In genomic region chr2:152349416-152349815, GRCh38 we compare ENCODE assay signal across 24 cellular contexts. TPM values are rescaled to one million over a fixed set of nuclear protein-coding genes. Genes with fewer than 3 reads are reported as not detected.
DNase-seq lines count a peak whose midpoint lies in the region; ATAC-seq, FAIRE-seq and TF ChIP-seq lines count a peak whose summit lies in the region.
"Had no signal": no experiment of that assay in that cellular context is flagged by ENCODE, and none has a peak within 500 bp of the region (broad histone marks: within the 10 kb centered on the region; RNA-seq: fewer than 3 reads in every experiment).

No MANE protein-coding gene starts in this region.

- intact Hi-C loops in HepG2 (cut with micrococcal nuclease; ENCODE audit: unreplicated experiment) (no loop called here), right lobe of liver (cut with DNase I) (no loop called here), mammary epithelial cell (cut with micrococcal nuclease) (no loop called here)

- TF ChIP-seq EP300 in HepG2 (IDR thresholded peaks at IDR 0.05; ENCODE audit: low read depth in 2 of 2, low read length in 2 of 2) (no peak), HepG2 (CRISPR knock-in tag; IDR thresholded peaks at IDR 0.05; ENCODE audit: borderline replicate concordance) (no peak)

- 88% methylated on average over 1 of the region's 1 CpG for WGBS in HepG2 (ENCODE audit: low lambda C conversion rate)
- 69% methylated on average over 1 of the region's 1 CpG for WGBS in right lobe of liver (ENCODE audit: insufficient coverage, low coverage, low lambda C conversion rate, missing lambda C conversion rate)
- WGBS in mammary epithelial cell (ENCODE audit: low coverage, missing lambda C conversion rate) = 100% methylated on average over 1 of the region's 1 CpG

- TF ChIP-seq POLR2A in HepG2 (IDR thresholded peaks at IDR 0.05; ENCODE audit: insufficient read depth in 1 of 2, low read depth in 2 of 2, low read length in 2 of 2) = no peak
- no peak for TF ChIP-seq POLR2A in right lobe of liver (IDR thresholded peaks at IDR 0.05)

- H3K79me2 ChIP-seq in HepG2 (ENCODE audit: insufficient read depth, low read length) (peaks cover 92% of the 10 kb centered on the region), mammary epithelial cell (ENCODE audit: insufficient read depth, low read length) (peaks cover 77% of the 10 kb centered on the region)

- peak overlapping the region; percentile 92 for H3K4me2 ChIP-seq in HepG2 (ENCODE audit: low read depth, low read length)
- no peak overlapping the region for H3K4me2 ChIP-seq in mammary epithelial cell (ENCODE audit: insufficient read depth, low read depth, low read length)
- H3K4me2 ChIP-seq: A549 had no signal

- H3K4me1 ChIP-seq in HepG2 (ENCODE audit: insufficient read depth, low read length) (peaks cover 91% of the 10 kb centered on the region), right lobe of liver (no peaks in the 10 kb centered on the region), mammary epithelial cell (ENCODE audit: insufficient read depth, low read length) (peaks cover 21% of the 10 kb centered on the region)

- peaks cover 5 to 25% of the 10 kb centered on the region in 2 experiments; a peak in 3 of 5 replicates for H3K36me3 ChIP-seq in HepG2 (replicated peaks in 1 of 2; ENCODE audit: control insufficient read depth in 1 of 2, insufficient read depth in 2 of 2, low read length in 2 of 2)
- no peaks in the 10 kb centered on the region for H3K36me3 ChIP-seq in right lobe of liver
- peaks cover 3% of the 10 kb centered on the region for H3K36me3 ChIP-seq in mammary epithelial cell (ENCODE audit: insufficient read depth, low read length)

- 0 out of 2 replicates have a peak, but pooled peaks cover 3% of the 10 kb centered on the region for H4K20me1 ChIP-seq in HepG2 (ENCODE audit: insufficient read depth, low read length)
- peaks cover 15% of the 10 kb centered on the region for H4K20me1 ChIP-seq in mammary epithelial cell (ENCODE audit: insufficient read depth, low read length)

- H3K9ac ChIP-seq in HepG2 (ENCODE audit: insufficient read depth, low read depth, low read length) = peak overlapping the region; percentile 68
- no peak overlapping the region for H3K9ac ChIP-seq in mammary epithelial cell (ENCODE audit: insufficient read depth, low read length)

- TF ChIP-seq RAD21 in HepG2 (CRISPR knock-in tag; IDR thresholded peaks at IDR 0.05) = no peak

- in situ Hi-C loops in HepG2 (cut with HindIII; ENCODE audit: extremely low pct_ligation_motif_present, low pct_unique_long_range_greater_than_20kb) = no loop called here
- in situ Hi-C loops in mammary epithelial cell (cut with MboI; ENCODE audit: low sequenced_read_pairs in 2 of 2) = no loop called here

- ATAC-seq in HepG2 (no peak), right lobe of liver (no peak)
- ATAC-seq: A549, HCT116 had no signal

- H3K4me3 ChIP-seq in HepG2 (replicated peaks in 1 of 3; ENCODE audit: insufficient read depth in 1 of 3, low read depth in 2 of 3, low read length in 3 of 3) (peak overlapping the region in 2 of 3 experiments; percentile 29 to 54; a peak in 1 of 6 replicates), right lobe of liver (no peak overlapping the region), foreskin fibroblast (ENCODE audit: low read depth in 1 of 2, low read length in 2 of 2) (no peak overlapping the region), mammary epithelial cell (replicated peaks in 1 of 3; ENCODE audit: insufficient read depth in 1 of 3, low read depth in 2 of 3, low read length in 3 of 3) (no peak overlapping the region)
- H3K4me3 ChIP-seq: A549 had no signal

- POLR2A ChIA-PET in HepG2 (lab: Yijun Ruan, JAX) = interaction anchor here (1.8 kb wide), 1 partner anchor 13 kb away, joined by 8 read pairs; no protein-coding TSS in a partner anchor

- FAIRE-seq in HepG2 (lab: Jason Lieb, UNC) = no peak
- FAIRE-seq: A549, GM12891, GM18507 had no signal

- DNase-seq in HepG2 (ENCODE audit: low spot score) = no peak
- no peak for DNase-seq in right lobe of liver
- no peak for DNase-seq in foreskin fibroblast
- DNase-seq in mammary epithelial cell = no peak
- DNase-seq in NCI-H2107 treated with DMSO at 0.1 percent for 48 hours (lab: John Stamatoyannopoulos, UW; ENCODE audit: unreplicated experiment) = no peak
- DNase-seq: AML-193; CD4-positive, alpha-beta T cell; DMS 273 treated with DMSO at 0.1 percent for 48 hours; DMS53; DND-41; EL; GOT3; H7; HFFc6; IMR-90 had no signal

- BruUV-seq in HepG2 (replicated peaks; lab: Mats Ljungman, UMichigan) (no TSS peak), mammary epithelial cell (replicated peaks; lab: Mats Ljungman, UMichigan) (no TSS peak)

- TF ChIP-seq CTCF in HepG2 (CRISPR knock-in tag; IDR thresholded peaks at IDR 0.05) = no peak
- TF ChIP-seq CTCF in right lobe of liver (IDR thresholded peaks at IDR 0.05) = no peak
- TF ChIP-seq CTCF in foreskin fibroblast (IDR thresholded peaks at IDR 0.05; ENCODE audit: low read depth, low read length) = no peak
- TF ChIP-seq CTCF in mammary epithelial cell (conservative IDR thresholded peaks at IDR 0.05 in 1 of 2, IDR thresholded peaks at IDR 0.05 in 1 of 2; ENCODE audit: extremely low read depth in 1 of 2, insufficient read depth in 1 of 2, low read depth in 1 of 2, low read length in 2 of 2) = no peak

- dilution Hi-C loops in mammary epithelial cell (cut with HindIII; ENCODE audit: low sequenced_read_pairs) = no loop called here

- H3K27ac ChIP-seq in HepG2 (ENCODE audit: extremely low read length, insufficient read depth, low read length) (peak overlapping the region; percentile 88), right lobe of liver (no peak overlapping the region), angular gyrus (ENCODE audit: low read depth, low read length) (peak overlapping the region; percentile 40), layer of hippocampus (ENCODE audit: low read depth, low read length) (peak overlapping the region; percentile 54), mammary epithelial cell (ENCODE audit: insufficient read depth, low read depth, low read length) (no peak overlapping the region)
- H3K27ac ChIP-seq: 22Rv1, A549, C4-2B, HL-60 had no signal

- H3K9me3 ChIP-seq in HepG2 (ENCODE audit: low read length) = no peaks in the 10 kb centered on the region
- no peaks in the 10 kb centered on the region for H3K9me3 ChIP-seq in right lobe of liver
- H3K9me3 ChIP-seq in mammary epithelial cell (replicated peaks; ENCODE audit: insufficient read depth, low read length) = no peaks in the 10 kb centered on the region
- H3K9me3 ChIP-seq: A549 had no signal

- H3K27me3 ChIP-seq in HepG2 (ENCODE audit: control insufficient read depth in 1 of 2, insufficient read depth in 2 of 2, low read length in 2 of 2) (no peaks in the 10 kb centered on the region), right lobe of liver (no peaks in the 10 kb centered on the region), layer of hippocampus (ENCODE audit: control insufficient read depth, insufficient read depth, low read length) (no peaks in the 10 kb centered on the region), mammary epithelial cell (ENCODE audit: insufficient read depth, low read length) (no peaks in the 10 kb centered on the region)

- CTCF ChIA-PET in HepG2 (lab: Yijun Ruan, JAX; ENCODE audit: low intra/inter-chr PET ratio, low total read pairs) (no interaction called here), mammary epithelial cell (lab: Charles Lee; ENCODE audit: low non-redundant PET) (no interaction called here)

- no peak overlapping the region for H2AFZ ChIP-seq in HepG2 (ENCODE audit: low read length)
- H2AFZ ChIP-seq in mammary epithelial cell (ENCODE audit: low read depth, low read length) = no peak overlapping the region

TF ChIP-seq in HepG2, 621 proteins besides CTCF, POLR2A, EP300 and RAD21 (continues in another document):
- TF ChIP-seq HOXA9 (CRISPR knock-in tag; IDR thresholded peaks at IDR 0.05; ENCODE audit: borderline replicate concordance) (0 out of 2 replicates have a peak, but pooled peaks have one; percentile 34), MIER3 (CRISPR knock-in tag; IDR thresholded peaks at IDR 0.05; ENCODE audit: borderline replicate concordance) (no peak), ZNF670 (CRISPR knock-in tag; IDR thresholded peaks at IDR 0.05; ENCODE audit: borderline replicate concordance) (0 out of 2 replicates have a peak, but pooled peaks have one; percentile 22)

RNA-seq across cellular contexts. Expression of gene FMNL2, which starts 14.4 kb away (rescaled TPM):
- total RNA-seq in HepG2 (2016; rRNA removed; fragmentation: Illumina TruSeq; extraction: Trizol) = 63.2 and 66.5 TPM in 2 replicates
- 6.8 and 8.5 TPM in 2 replicates for total RNA-seq in HepG2 (2016; cell fraction: cytosol; rRNA removed; fragmentation: Illumina TruSeq; extraction: Trizol; ENCODE audit: low read depth)
- total RNA-seq in HepG2 (2016; cell fraction: insoluble cytoplasmic fraction; rRNA removed; fragmentation: Illumina TruSeq; extraction: Trizol) = 60.0 and 65.7 TPM in 2 replicates
- 25.0 and 25.7 TPM in 2 replicates for total RNA-seq in HepG2 (2016; cell fraction: membrane; rRNA removed; fragmentation: Illumina TruSeq; extraction: Trizol)
- total RNA-seq in HepG2 (2016; cell fraction: nucleus; rRNA removed; fragmentation: Illumina TruSeq; extraction: Trizol) = 76.2 and 83.3 TPM in 2 replicates
- 62.5 and 67.7 TPM in 2 replicates for polyA plus RNA-seq in HepG2 (2011; rRNA removed)
- 20.3 and 32.4 TPM in 2 replicates for polyA plus RNA-seq in HepG2 (2011; cell fraction: cytosol; rRNA removed)
- 78.2 and 99.5 TPM in 2 replicates for polyA plus RNA-seq in HepG2 (2011; cell fraction: nucleus; rRNA removed)
- polyA plus RNA-seq in HepG2 (2012) = 73.3 and 86.5 TPM in 2 replicates
- 1.7 and 2.1 TPM in 2 replicates for polyA plus RNA-seq in HepG2 (2016; cell fraction: cytosol; fragmentation: Illumina TruSeq; extraction: Trizol; ENCODE audit: low read depth)
- polyA plus RNA-seq in HepG2 (2016; cell fraction: insoluble cytoplasmic fraction; fragmentation: Illumina TruSeq; extraction: Trizol; ENCODE audit: low read depth) = 66.8 and 70.0 TPM in 2 replicates
- 9.7 and 11.9 TPM in 2 replicates for polyA plus RNA-seq in HepG2 (2016; cell fraction: membrane; fragmentation: Illumina TruSeq; extraction: Trizol; ENCODE audit: low read depth)
- 139 and 144 TPM in 2 replicates for polyA plus RNA-seq in HepG2 (2016; cell fraction: nucleus; fragmentation: Illumina TruSeq; extraction: Trizol; ENCODE audit: insufficient read depth, low read depth)
- 4.2 and 30.7 TPM in 2 replicates for polyA minus RNA-seq in HepG2 (2011; rRNA and poly(A)+ RNA removed; ENCODE audit: low replicate concordance)
- 43.7 and 45.2 TPM in 2 replicates for polyA minus RNA-seq in HepG2 (2011; cell fraction: cytosol; rRNA and poly(A)+ RNA removed)
- polyA minus RNA-seq in HepG2 (2011; cell fraction: nucleus; rRNA and poly(A)+ RNA removed) = 160 and 184 TPM in 2 replicates
- total RNA-seq in right lobe of liver = 10 to 100 TPM in 2 of 6 experiments, 1 to 10 TPM in 4; 3.5 to 12.1 (median 7.1) TPM
- total RNA-seq in mammary epithelial cell = 10 to 100 TPM; 26.5 to 62.9 TPM
- 25.0 TPM for polyA plus RNA-seq in mammary epithelial cell
- 33.6 TPM for polyA minus RNA-seq in mammary epithelial cell

Comparison
In these comparisons a context has a peak if more than half of its experiments do, and no peak if none do; other contexts are left out.
1. H3K27ac ChIP-seq: peak in HepG2 (single experiment), angular gyrus (single experiment) and layer of hippocampus (single experiment); none in right lobe of liver (0 of 3) and mammary epithelial cell (single experiment).
2. H3K4me3 ChIP-seq: peak in HepG2 (2 of 3); none in right lobe of liver (0 of 3), foreskin fibroblast (0 of 2) and mammary epithelial cell (0 of 3).